1 cellular context compared by ENCODE assay signal in the genomic region with DNA sequence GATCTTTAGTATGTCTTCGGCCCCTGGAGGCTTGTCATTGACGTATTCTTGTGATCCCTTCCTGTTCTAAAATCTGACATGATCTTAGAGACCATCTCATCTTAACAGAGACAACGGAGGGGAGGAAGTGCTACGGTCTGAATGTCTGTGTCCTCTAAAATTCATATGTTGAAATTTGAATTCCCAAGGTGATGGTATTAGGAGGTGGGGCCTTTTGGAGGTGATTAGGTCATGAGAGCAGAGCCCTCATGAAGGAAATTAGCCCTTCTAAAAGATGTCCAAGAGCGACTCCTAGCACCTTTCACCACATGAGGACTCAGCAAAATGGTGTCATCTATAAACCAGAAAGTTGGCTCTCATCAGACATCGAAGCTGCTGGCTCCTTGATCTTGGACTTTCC.
TF ChIP-seq lines count a peak whose summit lies in the region.

No MANE protein-coding gene starts in this region.

TF ChIP-seq in GM12878, 131 proteins besides CTCF, POLR2A, EP300 and RAD21 (continued from another document):
- TF ChIP-seq, protein P1, sequence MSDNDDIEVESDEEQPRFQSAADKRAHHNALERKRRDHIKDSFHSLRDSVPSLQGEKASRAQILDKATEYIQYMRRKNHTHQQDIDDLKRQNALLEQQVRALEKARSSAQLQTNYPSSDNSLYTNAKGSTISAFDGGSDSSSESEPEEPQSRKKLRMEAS (IDR thresholded peaks at IDR 0.05; ENCODE audit: low read depth, low read length), result no peak
- TF ChIP-seq DPF2 (IDR thresholded peaks at IDR 0.05) (peak; percentile 42; the same call in 1 of the 2 replicates), MEF2B (IDR thresholded peaks at IDR 0.05; ENCODE audit: partially characterized antibody, poor library complexity, severe bottlenecking) (peak; percentile 74), ZNF217 (IDR thresholded peaks at IDR 0.05) (peak; percentile 63; the same call in 1 of the 2 replicates), SMARCA5 (IDR thresholded peaks at IDR 0.05) (peak; percentile 72; the same call in 1 of the 2 replicates), PML (IDR thresholded peaks at IDR 0.05; ENCODE audit: low read length) (no peak), GATAD2B (conservative IDR thresholded peaks at IDR 0.05; ENCODE audit: low read depth) (peak; percentile 52; the same call in 1 of the 2 replicates), YY1 (IDR thresholded peaks at IDR 0.05; ENCODE audit: low read depth, low read length) (0 out of 2 replicates have a peak, but pooled peaks have one; percentile 12), SPI1 (IDR thresholded peaks at IDR 0.05; ENCODE audit: borderline replicate concordance, insufficient read depth, low read depth, low read length) (peak; percentile 40; the same call in 1 of the 2 replicates), IKZF2 (IDR thresholded peaks at IDR 0.05) (peak; percentile 33 to 52; a peak in 2 of 4 replicates), IKZF1 (conservative IDR thresholded peaks at IDR 0.05) (peak; percentile 55), MXI1 (IDR thresholded peaks at IDR 0.05; ENCODE audit: low read depth, low read length) (0 out of 2 replicates have a peak, but pooled peaks have one; percentile 29), NR2C1 (IDR thresholded peaks at IDR 0.05) (peak; percentile 17; the same call in 1 of the 2 replicates), CHD4 (IDR thresholded peaks at IDR 0.05) (no peak), SMAD1 (IDR thresholded peaks at IDR 0.05; ENCODE audit: low read depth, partially characterized antibody) (peak; percentile 63), EZH2 (IDR thresholded peaks at IDR 0.05; ENCODE audit: borderline replicate concordance, control insufficient read depth, low read depth, low read length) (no peak), KLF5 (IDR thresholded peaks at IDR 0.05; ENCODE audit: partially characterized antibody) (peak; percentile 15)
- TF ChIP-seq, protein P2, sequence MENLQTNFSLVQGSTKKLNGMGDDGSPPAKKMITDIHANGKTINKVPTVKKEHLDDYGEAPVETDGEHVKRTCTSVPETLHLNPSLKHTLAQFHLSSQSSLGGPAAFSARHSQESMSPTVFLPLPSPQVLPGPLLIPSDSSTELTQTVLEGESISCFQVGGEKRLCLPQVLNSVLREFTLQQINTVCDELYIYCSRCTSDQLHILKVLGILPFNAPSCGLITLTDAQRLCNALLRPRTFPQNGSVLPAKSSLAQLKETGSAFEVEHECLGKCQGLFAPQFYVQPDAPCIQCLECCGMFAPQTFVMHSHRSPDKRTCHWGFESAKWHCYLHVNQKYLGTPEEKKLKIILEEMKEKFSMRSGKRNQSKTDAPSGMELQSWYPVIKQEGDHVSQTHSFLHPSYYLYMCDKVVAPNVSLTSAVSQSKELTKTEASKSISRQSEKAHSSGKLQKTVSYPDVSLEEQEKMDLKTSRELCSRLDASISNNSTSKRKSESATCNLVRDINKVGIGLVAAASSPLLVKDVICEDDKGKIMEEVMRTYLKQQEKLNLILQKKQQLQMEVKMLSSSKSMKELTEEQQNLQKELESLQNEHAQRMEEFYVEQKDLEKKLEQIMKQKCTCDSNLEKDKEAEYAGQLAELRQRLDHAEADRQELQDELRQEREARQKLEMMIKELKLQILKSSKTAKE (IDR thresholded peaks at IDR 0.05; ENCODE audit: low read depth, poor library complexity, severe bottlenecking), result peak; percentile 45
- TF ChIP-seq, protein P3, sequence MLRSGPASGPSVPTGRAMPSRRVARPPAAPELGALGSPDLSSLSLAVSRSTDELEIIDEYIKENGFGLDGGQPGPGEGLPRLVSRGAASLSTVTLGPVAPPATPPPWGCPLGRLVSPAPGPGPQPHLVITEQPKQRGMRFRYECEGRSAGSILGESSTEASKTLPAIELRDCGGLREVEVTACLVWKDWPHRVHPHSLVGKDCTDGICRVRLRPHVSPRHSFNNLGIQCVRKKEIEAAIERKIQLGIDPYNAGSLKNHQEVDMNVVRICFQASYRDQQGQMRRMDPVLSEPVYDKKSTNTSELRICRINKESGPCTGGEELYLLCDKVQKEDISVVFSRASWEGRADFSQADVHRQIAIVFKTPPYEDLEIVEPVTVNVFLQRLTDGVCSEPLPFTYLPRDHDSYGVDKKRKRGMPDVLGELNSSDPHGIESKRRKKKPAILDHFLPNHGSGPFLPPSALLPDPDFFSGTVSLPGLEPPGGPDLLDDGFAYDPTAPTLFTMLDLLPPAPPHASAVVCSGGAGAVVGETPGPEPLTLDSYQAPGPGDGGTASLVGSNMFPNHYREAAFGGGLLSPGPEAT (IDR thresholded peaks at IDR 0.05; ENCODE audit: low read depth), result peak; percentile 54
- TF ChIP-seq, protein P4, sequence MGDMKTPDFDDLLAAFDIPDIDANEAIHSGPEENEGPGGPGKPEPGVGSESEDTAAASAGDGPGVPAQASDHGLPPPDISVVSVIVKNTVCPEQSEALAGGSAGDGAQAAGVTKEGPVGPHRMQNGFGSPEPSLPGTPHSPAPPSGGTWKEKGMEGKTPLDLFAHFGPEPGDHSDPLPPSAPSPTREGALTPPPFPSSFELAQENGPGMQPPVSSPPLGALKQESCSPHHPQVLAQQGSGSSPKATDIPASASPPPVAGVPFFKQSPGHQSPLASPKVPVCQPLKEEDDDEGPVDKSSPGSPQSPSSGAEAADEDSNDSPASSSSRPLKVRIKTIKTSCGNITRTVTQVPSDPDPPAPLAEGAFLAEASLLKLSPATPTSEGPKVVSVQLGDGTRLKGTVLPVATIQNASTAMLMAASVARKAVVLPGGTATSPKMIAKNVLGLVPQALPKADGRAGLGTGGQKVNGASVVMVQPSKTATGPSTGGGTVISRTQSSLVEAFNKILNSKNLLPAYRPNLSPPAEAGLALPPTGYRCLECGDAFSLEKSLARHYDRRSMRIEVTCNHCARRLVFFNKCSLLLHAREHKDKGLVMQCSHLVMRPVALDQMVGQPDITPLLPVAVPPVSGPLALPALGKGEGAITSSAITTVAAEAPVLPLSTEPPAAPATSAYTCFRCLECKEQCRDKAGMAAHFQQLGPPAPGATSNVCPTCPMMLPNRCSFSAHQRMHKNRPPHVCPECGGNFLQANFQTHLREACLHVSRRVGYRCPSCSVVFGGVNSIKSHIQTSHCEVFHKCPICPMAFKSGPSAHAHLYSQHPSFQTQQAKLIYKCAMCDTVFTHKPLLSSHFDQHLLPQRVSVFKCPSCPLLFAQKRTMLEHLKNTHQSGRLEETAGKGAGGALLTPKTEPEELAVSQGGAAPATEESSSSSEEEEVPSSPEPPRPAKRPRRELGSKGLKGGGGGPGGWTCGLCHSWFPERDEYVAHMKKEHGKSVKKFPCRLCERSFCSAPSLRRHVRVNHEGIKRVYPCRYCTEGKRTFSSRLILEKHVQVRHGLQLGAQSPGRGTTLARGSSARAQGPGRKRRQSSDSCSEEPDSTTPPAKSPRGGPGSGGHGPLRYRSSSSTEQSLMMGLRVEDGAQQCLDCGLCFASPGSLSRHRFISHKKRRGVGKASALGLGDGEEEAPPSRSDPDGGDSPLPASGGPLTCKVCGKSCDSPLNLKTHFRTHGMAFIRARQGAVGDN (IDR thresholded peaks at IDR 0.05), result peak; percentile 84
- TF ChIP-seq, protein P5, sequence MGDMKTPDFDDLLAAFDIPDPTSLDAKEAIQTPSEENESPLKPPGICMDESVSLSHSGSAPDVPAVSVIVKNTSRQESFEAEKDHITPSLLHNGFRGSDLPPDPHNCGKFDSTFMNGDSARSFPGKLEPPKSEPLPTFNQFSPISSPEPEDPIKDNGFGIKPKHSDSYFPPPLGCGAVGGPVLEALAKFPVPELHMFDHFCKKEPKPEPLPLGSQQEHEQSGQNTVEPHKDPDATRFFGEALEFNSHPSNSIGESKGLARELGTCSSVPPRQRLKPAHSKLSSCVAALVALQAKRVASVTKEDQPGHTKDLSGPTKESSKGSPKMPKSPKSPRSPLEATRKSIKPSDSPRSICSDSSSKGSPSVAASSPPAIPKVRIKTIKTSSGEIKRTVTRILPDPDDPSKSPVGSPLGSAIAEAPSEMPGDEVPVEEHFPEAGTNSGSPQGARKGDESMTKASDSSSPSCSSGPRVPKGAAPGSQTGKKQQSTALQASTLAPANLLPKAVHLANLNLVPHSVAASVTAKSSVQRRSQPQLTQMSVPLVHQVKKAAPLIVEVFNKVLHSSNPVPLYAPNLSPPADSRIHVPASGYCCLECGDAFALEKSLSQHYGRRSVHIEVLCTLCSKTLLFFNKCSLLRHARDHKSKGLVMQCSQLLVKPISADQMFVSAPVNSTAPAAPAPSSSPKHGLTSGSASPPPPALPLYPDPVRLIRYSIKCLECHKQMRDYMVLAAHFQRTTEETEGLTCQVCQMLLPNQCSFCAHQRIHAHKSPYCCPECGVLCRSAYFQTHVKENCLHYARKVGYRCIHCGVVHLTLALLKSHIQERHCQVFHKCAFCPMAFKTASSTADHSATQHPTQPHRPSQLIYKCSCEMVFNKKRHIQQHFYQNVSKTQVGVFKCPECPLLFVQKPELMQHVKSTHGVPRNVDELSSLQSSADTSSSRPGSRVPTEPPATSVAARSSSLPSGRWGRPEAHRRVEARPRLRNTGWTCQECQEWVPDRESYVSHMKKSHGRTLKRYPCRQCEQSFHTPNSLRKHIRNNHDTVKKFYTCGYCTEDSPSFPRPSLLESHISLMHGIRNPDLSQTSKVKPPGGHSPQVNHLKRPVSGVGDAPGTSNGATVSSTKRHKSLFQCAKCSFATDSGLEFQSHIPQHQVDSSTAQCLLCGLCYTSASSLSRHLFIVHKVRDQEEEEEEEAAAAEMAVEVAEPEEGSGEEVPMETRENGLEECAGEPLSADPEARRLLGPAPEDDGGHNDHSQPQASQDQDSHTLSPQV (IDR thresholded peaks at IDR 0.05), result 0 out of 2 replicates have a peak, but pooled peaks have one; percentile 4
